9 cellular contexts compared by ENCODE assay signal in the genomic region with DNA sequence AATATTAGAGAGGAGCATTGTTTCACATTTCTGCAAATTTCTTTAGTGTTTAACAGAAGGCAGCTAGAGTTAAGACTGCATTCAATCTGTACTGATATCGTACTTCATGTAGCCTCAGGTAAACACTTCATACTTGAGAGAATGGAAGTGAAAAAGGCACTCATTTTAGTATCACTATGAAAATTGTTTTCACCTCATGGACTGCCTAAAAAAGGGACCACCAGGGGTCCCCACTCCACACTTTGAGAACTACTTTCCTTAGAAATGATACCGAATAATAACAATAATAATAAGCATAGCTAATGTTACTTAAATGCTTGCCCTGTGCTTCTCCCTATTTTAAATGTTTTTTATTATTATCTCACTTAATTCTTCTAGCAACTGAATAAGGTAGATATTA.
DNase-seq lines count a peak whose midpoint lies in the region; ATAC-seq and TF ChIP-seq lines count a peak whose summit lies in the region.
"Had no signal": no experiment of that assay in that cellular context is flagged by ENCODE, and none has a peak within 500 bp of the region (broad histone marks: within the 10 kb centered on the region; RNA-seq: fewer than 3 reads in every experiment).

No MANE protein-coding gene starts in this region.

- peak; percentile 5 for DNase-seq in Daoy (ENCODE audit: low read depth)
- peak; percentile 44 for DNase-seq in NCI-H1092 treated with DMSO at 0.1 percent for 48 hours (lab: John Stamatoyannopoulos, UW)
- DNase-seq in dermis blood vessel endothelial cell = peak; percentile 63
- DNase-seq in neural crest cell (ENCODE audit: low read depth, low spot score) = no peak
- DNase-seq in effector memory CD4-positive, alpha-beta T cell = no peak
- DNase-seq: SIG-M5 had no signal

- peaks cover under 1% of the 10 kb centered on the region for H3K9me3 Mint-ChIP-seq in neural crest cell

- H3K27ac Mint-ChIP-seq in neural crest cell (ENCODE audit: unreplicated experiment) = no peak overlapping the region

- H3K9me3 ChIP-seq in effector memory CD4-positive, alpha-beta T cell (ENCODE audit: control insufficient read depth, low read length) = no peaks in the 10 kb centered on the region

- no peaks in the 10 kb centered on the region for H3K36me3 Mint-ChIP-seq in neural crest cell (ENCODE audit: low read depth)

- ATAC-seq in HG02623 (IDR thresholded peaks at IDR 0.05; ENCODE audit: unreplicated experiment) (no peak), GM18870 (IDR thresholded peaks at IDR 0.05; ENCODE audit: unreplicated experiment) (no peak), GM21786 (IDR thresholded peaks at IDR 0.05; ENCODE audit: unreplicated experiment) (no peak)

- no peaks in the 10 kb centered on the region for H3K27me3 Mint-ChIP-seq in neural crest cell (ENCODE audit: low read depth)

- H3K4me1 ChIP-seq in effector memory CD4-positive, alpha-beta T cell (ENCODE audit: control insufficient read depth, insufficient read depth, low read length, poor library complexity, severe bottlenecking) = no peaks in the 10 kb centered on the region

- H3K27ac ChIP-seq in effector memory CD4-positive, alpha-beta T cell (ENCODE audit: insufficient read depth, low read length, poor library complexity, severe bottlenecking) = no peak overlapping the region

- H3K4me3 Mint-ChIP-seq in neural crest cell = no peak overlapping the region

- H3K36me3 ChIP-seq in effector memory CD4-positive, alpha-beta T cell (ENCODE audit: control insufficient read depth, insufficient read depth, low read length) = no peaks in the 10 kb centered on the region

- no peaks in the 10 kb centered on the region for H3K27me3 ChIP-seq in effector memory CD4-positive, alpha-beta T cell (replicated peaks; ENCODE audit: control insufficient read depth, insufficient read depth, low read length, poor library complexity, severe bottlenecking)

- peaks cover 4% of the 10 kb centered on the region for H3K4me1 Mint-ChIP-seq in neural crest cell

- no peak overlapping the region for H3K4me3 ChIP-seq in effector memory CD4-positive, alpha-beta T cell (ENCODE audit: insufficient read depth, low read depth, low read length, poor library complexity, severe bottlenecking)

- peak; percentile 60 for TF ChIP-seq CTCF in neural crest cell (conservative IDR thresholded peaks at IDR 0.05)

Comparison
In these comparisons a context has a peak if more than half of its experiments do, and no peak if none do; other contexts are left out.
1. DNase-seq: peak in Daoy (single experiment), NCI-H1092 treated with DMSO at 0.1 percent for 48 hours (single experiment) and dermis blood vessel endothelial cell (single experiment); none in neural crest cell (single experiment) and effector memory CD4-positive, alpha-beta T cell (0 of 3).